In the genomic region with DNA sequence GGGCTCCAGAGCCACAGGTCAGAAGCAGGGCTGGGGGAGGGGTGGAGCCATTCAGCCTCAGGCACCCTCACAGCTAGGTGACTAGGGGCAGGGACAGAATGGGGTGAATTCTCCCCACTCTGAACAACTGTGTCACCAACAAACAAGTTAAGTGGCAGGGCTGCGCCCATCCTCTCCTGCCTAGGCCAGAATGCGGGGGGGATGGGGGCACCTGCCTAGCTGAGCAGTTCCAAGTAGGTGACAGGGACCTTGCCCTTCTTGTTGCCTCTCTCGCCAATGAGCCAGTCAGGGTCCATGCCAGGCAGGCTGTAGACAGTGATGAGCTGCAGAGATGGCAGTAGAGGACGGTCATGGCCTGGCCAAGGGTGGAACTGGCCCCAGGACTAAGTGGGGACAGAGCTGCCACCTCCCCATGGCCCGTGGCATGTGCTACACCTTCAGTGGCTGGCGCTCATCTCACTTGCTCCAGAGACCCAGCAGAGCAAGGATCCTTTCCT, we compare ENCODE assay signal across 16 cellular contexts.
"Had no signal": no experiment of that assay in that cellular context is flagged by ENCODE, and none has a peak within 500 bp of the region (broad histone marks: within the 10 kb centered on the region; RNA-seq: fewer than 3 reads in every experiment).

No MANE protein-coding gene starts in this region.

- DNase-seq: activated B cell treated with CpG ODN at 0.5 μM for 24 hours; activated CD4-positive, alpha-beta T cell treated with anti-CD3 and anti-CD28 coated beads, Interleukin-2, amount 50 U/mL, for 1 hour; activated naive CD4-positive, alpha-beta T cell treated with anti-CD3 and anti-CD28 coated beads, Interleukin-2, amount 50 U/mL, for 16 hours; activated T-cell treated with anti-CD3 and anti-CD28 coated beads for 4 hours; adrenal gland; central memory CD4-positive, alpha-beta T cell; effector memory CD4-positive, alpha-beta T cell; gastrocnemius medialis; stimulated activated CD4-positive, alpha-beta T cell treated with anti-CD3 and anti-CD28 coated beads, Interleukin-4, amount 100 ng/mL, for 4 hours; stomach; T-helper 17 cell; thyroid gland had no signal

- H3K4me3 Mint-ChIP-seq: activated B cell treated with CpG ODN at 0.5 μM for 24 hours; natural killer cell treated with Interleukin-12 subunit alpha and Interleukin-12 subunit beta and Interleukin-15 and Interleukin-18, amount 100 ng/mL, for 72 hours; T-helper 17 cell had no signal

- H3K9me3 ChIP-seq: adrenal gland, gastrocnemius medialis, ovary, stomach, thyroid gland had no signal

- H3K4me3 ChIP-seq: adrenal gland, coronary artery, gastrocnemius medialis, ovary, skin epidermis, stomach, thyroid gland had no signal

- H3K9me3 Mint-ChIP-seq: activated B cell treated with CpG ODN at 0.5 μM for 24 hours; natural killer cell treated with Interleukin-12 subunit alpha and Interleukin-12 subunit beta and Interleukin-15 and Interleukin-18, amount 100 ng/mL, for 72 hours had no signal

- ATAC-seq: gastrocnemius medialis; natural killer cell treated with Interleukin-12 subunit alpha and Interleukin-12 subunit beta and Interleukin-15 and Interleukin-18, amount 100 ng/mL, for 72 hours; T-helper 17 cell had no signal

- H3K36me3 ChIP-seq: ovary had no signal

- H3K27me3 ChIP-seq: adrenal gland, gastrocnemius medialis, ovary, stomach, thyroid gland had no signal

- H3K4me1 ChIP-seq: thyroid gland had no signal

- H3K27ac ChIP-seq: thyroid gland had no signal

- H3K27me3 Mint-ChIP-seq: activated B cell treated with CpG ODN at 0.5 μM for 24 hours; natural killer cell treated with Interleukin-12 subunit alpha and Interleukin-12 subunit beta and Interleukin-15 and Interleukin-18, amount 100 ng/mL, for 72 hours; T-helper 17 cell had no signal

- H3K27ac Mint-ChIP-seq: activated B cell treated with CpG ODN at 0.5 μM for 24 hours; natural killer cell treated with Interleukin-12 subunit alpha and Interleukin-12 subunit beta and Interleukin-15 and Interleukin-18, amount 100 ng/mL, for 72 hours; T-helper 17 cell had no signal
